20 cellular contexts compared by ENCODE assay signal in the genomic region with DNA sequence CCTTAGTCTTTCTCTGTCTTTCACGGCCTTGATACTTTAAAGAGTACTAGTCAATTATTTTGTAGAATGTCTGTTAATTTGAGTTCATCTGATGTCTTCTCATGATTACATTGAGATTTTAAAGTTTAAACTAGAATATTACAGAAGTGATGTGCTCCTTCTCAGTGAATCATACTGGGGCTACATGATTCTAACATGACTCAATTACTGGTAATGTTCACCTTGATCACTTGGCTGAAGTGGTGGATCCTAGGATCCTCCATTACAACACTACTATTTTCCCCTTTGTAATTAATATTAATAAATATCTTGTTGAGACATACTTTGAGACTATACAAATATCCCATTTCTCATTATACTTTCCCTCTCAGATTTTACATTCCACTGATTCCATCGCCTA.
"Had no signal": no experiment of that assay in that cellular context is flagged by ENCODE, and none has a peak within 500 bp of the region (broad histone marks: within the 10 kb centered on the region; RNA-seq: fewer than 3 reads in every experiment).

No MANE protein-coding gene starts in this region.

- H3K4me1 ChIP-seq: gastrocnemius medialis, pancreas, right lobe of liver, tibial artery had no signal

- H3K4me3 ChIP-seq: body of pancreas, gastrocnemius medialis, pancreas, right lobe of liver, skin epidermis, tibial artery had no signal

- H3K36me3 ChIP-seq: gastrocnemius medialis, neutrophil, pancreas, right lobe of liver, tibial artery had no signal

- DNase-seq: activated gamma-delta T cell treated with Interleukin-2 at 50 U/mL for 16 hours; activated T-cell treated with anti-CD3 and anti-CD28 coated beads, Interleukin-2, amount 50 U/mL, for 1 hour; anterior cingulate cortex; body of pancreas; caudate nucleus; effector memory CD4-positive, alpha-beta T cell; gastrocnemius medialis; head of caudate nucleus; hypothalamus; left colon; mesenchymal stem cell; pancreas; right lobe of liver; stimulated activated CD4-positive, alpha-beta T cell treated with anti-CD3 and anti-CD28 coated beads, Interleukin-1b, Interleukin-23, amount 100 ng/mL, for 48 hours; T1000; tibial artery had no signal

- H3K27me3 ChIP-seq: body of pancreas, gastrocnemius medialis, neutrophil, pancreas, right lobe of liver, tibial artery had no signal

- H3K9me3 ChIP-seq: body of pancreas, gastrocnemius medialis, neutrophil, pancreas, right lobe of liver, tibial artery had no signal

- H3K27ac ChIP-seq: body of pancreas, gastrocnemius medialis, neutrophil, pancreas, right lobe of liver, skin epidermis, tibial artery had no signal

- ATAC-seq: body of pancreas, esophagus mucosa, gastrocnemius medialis, left colon, pancreas, right lobe of liver, WTC11 had no signal
